1 cellular context compared by ENCODE assay signal in the genomic region with DNA sequence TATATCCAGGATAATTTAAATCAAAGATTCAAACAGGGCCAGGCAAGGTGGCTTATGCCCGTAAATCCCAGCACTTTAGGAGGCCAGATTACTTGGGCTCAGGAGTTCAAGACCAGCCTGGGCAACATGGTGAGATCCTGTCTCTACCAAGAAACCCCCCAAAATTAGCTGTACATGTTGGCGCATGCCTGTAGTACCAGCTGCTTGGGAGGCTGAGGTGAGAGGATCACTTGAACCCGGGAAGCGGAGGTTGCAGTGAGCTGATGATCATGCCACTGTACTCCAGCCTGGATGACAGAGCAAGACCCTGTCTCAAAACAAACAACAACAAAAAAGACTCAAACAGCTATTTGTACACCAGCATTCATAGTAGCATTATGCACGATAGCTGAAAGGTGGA.
TF ChIP-seq lines count a peak whose summit lies in the region.

No MANE protein-coding gene starts in this region.

TF ChIP-seq in K562, 482 proteins besides CTCF, POLR2A, EP300 and RAD21 (continued from another document):
- TF ChIP-seq, protein P1, sequence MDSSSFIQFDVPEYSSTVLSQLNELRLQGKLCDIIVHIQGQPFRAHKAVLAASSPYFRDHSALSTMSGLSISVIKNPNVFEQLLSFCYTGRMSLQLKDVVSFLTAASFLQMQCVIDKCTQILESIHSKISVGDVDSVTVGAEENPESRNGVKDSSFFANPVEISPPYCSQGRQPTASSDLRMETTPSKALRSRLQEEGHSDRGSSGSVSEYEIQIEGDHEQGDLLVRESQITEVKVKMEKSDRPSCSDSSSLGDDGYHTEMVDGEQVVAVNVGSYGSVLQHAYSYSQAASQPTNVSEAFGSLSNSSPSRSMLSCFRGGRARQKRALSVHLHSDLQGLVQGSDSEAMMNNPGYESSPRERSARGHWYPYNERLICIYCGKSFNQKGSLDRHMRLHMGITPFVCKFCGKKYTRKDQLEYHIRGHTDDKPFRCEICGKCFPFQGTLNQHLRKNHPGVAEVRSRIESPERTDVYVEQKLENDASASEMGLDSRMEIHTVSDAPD (CRISPR knock-in tag; IDR thresholded peaks at IDR 0.05), result no peak
- TF ChIP-seq CSDE1 (IDR thresholded peaks at IDR 0.05), result no peak
- no peak for TF ChIP-seq ZNF311 (CRISPR knock-in tag; IDR thresholded peaks at IDR 0.05)
- TF ChIP-seq CC2D1A (IDR thresholded peaks at IDR 0.05), result no peak
- TF ChIP-seq ZNF3 (CRISPR knock-in tag; IDR thresholded peaks at IDR 0.05), result no peak
- TF ChIP-seq, protein P2, sequence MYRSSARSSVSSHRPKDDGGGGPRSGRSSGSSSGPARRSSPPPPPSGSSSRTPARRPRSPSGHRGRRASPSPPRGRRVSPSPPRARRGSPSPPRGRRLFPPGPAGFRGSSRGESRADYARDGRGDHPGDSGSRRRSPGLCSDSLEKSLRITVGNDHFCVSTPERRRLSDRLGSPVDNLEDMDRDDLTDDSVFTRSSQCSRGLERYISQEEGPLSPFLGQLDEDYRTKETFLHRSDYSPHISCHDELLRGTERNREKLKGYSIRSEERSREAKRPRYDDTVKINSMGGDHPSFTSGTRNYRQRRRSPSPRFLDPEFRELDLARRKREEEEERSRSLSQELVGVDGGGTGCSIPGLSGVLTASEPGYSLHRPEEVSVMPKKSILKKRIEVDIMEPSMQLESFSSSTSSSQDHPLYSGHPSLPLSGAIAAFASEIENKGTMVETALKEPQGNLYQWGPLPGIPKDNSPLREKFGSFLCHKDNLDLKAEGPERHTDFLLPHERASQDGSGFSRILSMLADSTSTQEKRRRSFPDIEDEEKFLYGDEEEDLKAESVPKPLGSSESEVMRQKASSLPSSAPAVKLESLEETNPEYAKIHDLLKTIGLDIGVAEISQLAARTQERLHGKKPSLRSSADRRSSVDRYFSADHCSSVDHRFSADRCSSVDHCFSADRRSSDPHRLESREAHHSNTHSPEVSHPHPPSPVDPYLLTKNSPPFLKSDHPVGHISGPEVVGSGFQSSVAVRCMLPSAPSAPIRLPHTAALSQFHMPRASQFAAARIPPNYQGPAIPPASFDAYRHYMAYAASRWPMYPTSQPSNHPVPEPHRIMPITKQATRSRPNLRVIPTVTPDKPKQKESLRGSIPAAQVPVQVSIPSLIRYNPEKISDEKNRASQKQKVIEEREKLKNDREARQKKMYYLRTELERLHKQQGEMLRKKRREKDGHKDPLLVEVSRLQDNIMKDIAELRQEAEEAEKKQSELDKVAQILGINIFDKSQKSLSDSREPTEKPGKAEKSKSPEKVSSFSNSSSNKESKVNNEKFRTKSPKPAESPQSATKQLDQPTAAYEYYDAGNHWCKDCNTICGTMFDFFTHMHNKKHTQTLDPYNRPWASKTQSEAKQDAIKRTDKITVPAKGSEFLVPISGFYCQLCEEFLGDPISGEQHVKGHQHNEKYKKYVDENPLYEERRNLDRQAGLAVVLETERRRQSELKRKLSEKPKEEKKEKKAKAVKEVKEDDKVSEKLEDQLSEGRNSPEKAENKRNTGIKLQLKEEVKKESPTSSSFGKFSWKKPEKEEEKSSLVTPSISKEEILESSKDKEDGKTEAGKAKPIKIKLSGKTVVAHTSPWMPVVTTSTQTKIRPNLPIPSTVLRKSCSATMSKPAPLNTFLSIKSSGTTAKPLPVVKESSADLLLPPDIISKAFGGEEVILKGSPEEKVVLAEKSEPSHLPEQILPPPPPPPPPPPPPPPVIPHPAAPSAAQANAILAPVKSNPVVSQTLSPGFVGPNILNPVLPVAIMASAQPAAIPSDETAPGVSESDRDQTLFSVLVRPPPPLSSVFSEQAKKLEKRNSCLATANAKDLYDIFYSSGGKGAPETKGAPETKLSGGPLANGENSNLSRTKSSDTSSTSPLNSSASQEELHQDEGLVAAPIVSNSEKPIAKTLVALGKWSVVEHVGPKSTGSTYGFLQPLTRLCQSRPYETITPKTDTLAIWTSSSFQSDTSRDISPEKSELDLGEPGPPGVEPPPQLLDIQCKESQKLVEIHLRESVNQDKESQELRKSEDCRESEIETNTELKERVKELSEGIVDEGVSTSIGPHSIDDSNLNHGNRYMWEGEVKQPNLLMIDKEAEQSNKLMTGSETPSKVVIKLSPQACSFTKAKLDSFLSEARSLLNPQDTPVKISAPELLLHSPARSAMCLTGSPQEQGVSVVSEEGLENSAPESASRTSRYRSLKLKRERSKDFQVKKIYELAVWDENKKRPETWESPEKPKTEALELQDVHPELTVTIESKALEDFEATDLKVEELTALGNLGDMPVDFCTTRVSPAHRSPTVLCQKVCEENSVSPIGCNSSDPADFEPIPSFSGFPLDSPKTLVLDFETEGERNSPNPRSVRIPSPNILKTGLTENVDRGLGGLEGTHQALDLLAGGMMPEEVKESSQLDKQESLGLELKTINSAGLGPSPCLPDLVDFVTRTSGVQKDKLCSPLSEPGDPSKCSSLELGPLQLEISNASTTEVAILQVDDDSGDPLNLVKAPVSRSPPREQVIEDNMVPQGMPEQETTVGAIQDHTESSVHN (IDR thresholded peaks at IDR 0.05; ENCODE audit: borderline replicate concordance in 1 of 2, low read depth in 1 of 2), result no peak
- no peak for TF ChIP-seq ARHGAP35 (IDR thresholded peaks at IDR 0.05; ENCODE audit: partially characterized antibody)
- TF ChIP-seq PHF20 (IDR thresholded peaks at IDR 0.05; ENCODE audit: partially characterized antibody), result no peak
- TF ChIP-seq ZNF785 (CRISPR knock-in tag; IDR thresholded peaks at IDR 0.05), result no peak
- no peak for TF ChIP-seq SAFB (IDR thresholded peaks at IDR 0.05; ENCODE audit: borderline replicate concordance, low read depth, low read length)
